Comparison of ENCODE assay signal across 12 cellular contexts in genomic region chr16:84813141-84813933, GRCh38.
"Had no signal": no experiment of that assay in that cellular context is flagged by ENCODE, and none has a peak within 500 bp of the region (broad histone marks: within the 10 kb centered on the region; RNA-seq: fewer than 3 reads in every experiment).

No MANE protein-coding gene starts in this region.

- H3K9me3 ChIP-seq: upper lobe of left lung had no signal

- H3K4me1 ChIP-seq: upper lobe of left lung had no signal

- DNase-seq: activated CD4-positive, alpha-beta T cell treated with anti-CD3 and anti-CD28 coated beads for 4 hours; activated T-cell treated with anti-CD3 and anti-CD28 coated beads, Interleukin-2, amount 50 U/mL, for 1 hour; amygdala; cerebellar nuclear complex; endodermal cell; erythroblast; hypothalamus; stimulated activated CD4-positive, alpha-beta T cell treated with anti-CD3 and anti-CD28 coated beads, Interleukin-12 subunit alpha, Interleukin-12 subunit beta, amount 100 ng/mL, for 4 hours; stimulated activated naive CD4-positive, alpha-beta T cell treated with Interleukin-2 at 50 U/mL for 16 hours; T-helper 9 cell; upper lobe of left lung had no signal

- H3K36me3 ChIP-seq: upper lobe of left lung had no signal

- ATAC-seq: natural killer cell treated with Interleukin-12 subunit alpha and Interleukin-12 subunit beta and Interleukin-15 and Interleukin-18, amount 100 ng/mL, for 72 hours had no signal

- H3K4me3 ChIP-seq: upper lobe of left lung had no signal

- H3K27ac ChIP-seq: upper lobe of left lung had no signal

- H3K27me3 ChIP-seq: upper lobe of left lung had no signal
